Comparison of ENCODE assay signal across 8 cellular contexts in genomic region chr10:79069325-79070090, GRCh38. TPM values are rescaled to one million over a fixed set of nuclear protein-coding genes. Genes with fewer than 3 reads are reported as not detected.
DNase-seq lines count a peak whose midpoint lies in the region; ATAC-seq, FAIRE-seq and TF ChIP-seq lines count a peak whose summit lies in the region.

No MANE protein-coding gene starts in this region.

- H3K79me2 ChIP-seq in H1 (ENCODE audit: control insufficient read depth in 1 of 2, insufficient read depth in 2 of 2, low read length in 2 of 2) = peaks cover 21 to 51% of the 10 kb centered on the region in 2 experiments

- peak; percentile 5 for ATAC-seq in CD4-positive, alpha-beta T cell (ENCODE audit: poor library complexity)
- ATAC-seq in GM21515 (IDR thresholded peaks at IDR 0.05; ENCODE audit: unreplicated experiment) = peak; percentile 28

- H3K36me3 ChIP-seq in H1 (ENCODE audit: control insufficient read depth in 2 of 4, insufficient read depth in 4 of 4, low read length in 3 of 4) = no peaks in the 10 kb centered on the region

- peak overlapping the region; percentile 90 to 100 for H3K4me2 ChIP-seq in H1 (ENCODE audit: insufficient read depth in 1 of 2, low read depth in 2 of 2, low read length in 2 of 2)

- H2BK12ac ChIP-seq in H1 (ENCODE audit: low read depth, low read length) = no peak overlapping the region

- H3K23ac ChIP-seq in H1 (ENCODE audit: insufficient read length) = no peak overlapping the region

- no peak overlapping the region for H4K5ac ChIP-seq in H1 (ENCODE audit: insufficient read length, low read depth, low read length)

- H3K4me1 Mint-ChIP-seq in CD4-positive, alpha-beta T cell (ENCODE audit: low read depth) = peaks cover 48% of the 10 kb centered on the region
- peaks cover 5 to 7% (median 5%) of the 10 kb centered on the region in 3 donors for H3K4me1 Mint-ChIP-seq in IgD-negative memory B cell
- peaks cover 28% of the 10 kb centered on the region for H3K4me1 Mint-ChIP-seq in activated CD4-positive, alpha-beta memory T cell treated with anti-CD3 and anti-CD28 coated beads for 36 hours (ENCODE audit: low read depth)

- WGBS in H1 (ENCODE audit: extremely low coverage in 1 of 2, insufficient coverage in 1 of 2, insufficient read length in 1 of 2, insufficient replicate concordance in 2 of 2, low coverage in 1 of 2, low lambda C conversion rate in 2 of 2, missing lambda C conversion rate in 1 of 2), 2 experiments = 4% methylated on average over 17 of the region's 78 CpGs; no CpG with 5 or more reads in 1 of the 2 experiments

- H4K91ac ChIP-seq in H1 (replicated peaks; ENCODE audit: insufficient read length, low read length) = peak overlapping the region; percentile 18

- peak overlapping the region; percentile 58 to 76 (median 69) for H3K9ac ChIP-seq in H1 (replicated peaks in 1 of 4; ENCODE audit: extremely low read depth in 1 of 4, low read depth in 3 of 4, low read length in 3 of 4)

- H4K20me1 ChIP-seq in H1 (replicated peaks in 1 of 2; ENCODE audit: control insufficient read depth in 1 of 2, insufficient read depth in 2 of 2, low read length in 2 of 2) = peaks cover 15 to 17% of the 10 kb centered on the region in 2 experiments

- H3K4me1 ChIP-seq in H1 (replicated peaks in 1 of 4; ENCODE audit: control insufficient read depth in 3 of 4, insufficient read depth in 4 of 4, low read length in 3 of 4) (peaks cover 15 to 42% (median 22%) of the 10 kb centered on the region in 4 experiments), mononuclear cell (ENCODE audit: insufficient read depth, low read length) (peaks cover 57% of the 10 kb centered on the region)

- H3K18ac ChIP-seq in H1 (ENCODE audit: extremely low read depth, low read length) = peak overlapping the region; percentile 15; the same call in 1 of the 2 replicates

- H3K27ac ChIP-seq in CD4-positive, alpha-beta T cell (ENCODE audit: low read depth, low read length) = peak overlapping the region; percentile 46
- H3K27ac ChIP-seq in H1 (ENCODE audit: low read depth, low read length) (no peak overlapping the region; the same call in 1 of the 2 replicates), temporal lobe (ENCODE audit: low read depth, low read length) (peak overlapping the region; percentile 40)

- peak overlapping the region; percentile 78 for H3K27ac Mint-ChIP-seq in CD4-positive, alpha-beta T cell
- peak overlapping the region in 2 of 3 donors; percentile 81 to 96 for H3K27ac Mint-ChIP-seq in IgD-negative memory B cell
- H3K27ac Mint-ChIP-seq in activated CD4-positive, alpha-beta memory T cell treated with anti-CD3 and anti-CD28 coated beads for 36 hours = peak overlapping the region; percentile 66

- H3K79me1 ChIP-seq in H1 (ENCODE audit: low read depth, low read length) = peaks cover 15% of the 10 kb centered on the region

- peak overlapping the region; percentile 97 for H3K4me3 Mint-ChIP-seq in CD4-positive, alpha-beta T cell
- peak overlapping the region; percentile 89 to 97 (median 96) for H3K4me3 Mint-ChIP-seq in IgD-negative memory B cell
- H3K4me3 Mint-ChIP-seq in activated CD4-positive, alpha-beta memory T cell treated with anti-CD3 and anti-CD28 coated beads for 36 hours = peak overlapping the region; percentile 89

- peak overlapping the region; percentile 73; the same call in 1 of the 2 replicates for H2BK5ac ChIP-seq in H1 (ENCODE audit: low read depth, low read length)

- H3K9me3 Mint-ChIP-seq in CD4-positive, alpha-beta T cell = no peaks in the 10 kb centered on the region
- no peaks in the 10 kb centered on the region for H3K9me3 Mint-ChIP-seq in IgD-negative memory B cell
- H3K9me3 Mint-ChIP-seq in activated CD4-positive, alpha-beta memory T cell treated with anti-CD3 and anti-CD28 coated beads for 36 hours = no peaks in the 10 kb centered on the region

- H2AK5ac ChIP-seq in H1 (ENCODE audit: low read depth, low read length) = no peak overlapping the region

- no peak overlapping the region for H3K14ac ChIP-seq in H1 (ENCODE audit: insufficient read length)

- peaks cover 29% of the 10 kb centered on the region for H3K23me2 ChIP-seq in H1 (ENCODE audit: low read depth, low read length)

- no peak for TF ChIP-seq CTCF in CD4-positive, alpha-beta T cell (IDR thresholded peaks at IDR 0.05)
- TF ChIP-seq CTCF in H1 (IDR thresholded peaks at IDR 0.05; ENCODE audit: control extremely low read depth in 1 of 3, insufficient read depth in 1 of 3, low read depth in 1 of 3, low read length in 3 of 3) = no peak

- no peak overlapping the region for H2BK120ac ChIP-seq in H1 (replicated peaks; ENCODE audit: low read depth, low read length)

- intact Hi-C loops in CD4-positive, alpha-beta T cell (cut with DNase I, micrococcal nuclease) = loop anchor here (1.0 to 10.0 kb wide), 9 partner anchors 78 to 1032 kb away; partner anchors contain the start of gene ZCCHC24 (in 1 of the 2)
- intact Hi-C loops in activated CD4-positive, alpha-beta memory T cell treated with anti-CD3 and anti-CD28 coated beads for 36 hours (cut with micrococcal nuclease) = loop anchor here (2.0 to 10.0 kb wide), 5 partner anchors 173 to 1037 kb away; partner anchors contain the start of gene RPS24

- H2AFZ ChIP-seq in H1 (ENCODE audit: low read length) = no peak overlapping the region

- TF ChIP-seq EP300 in H1 (IDR thresholded peaks at IDR 0.05; ENCODE audit: borderline replicate concordance in 1 of 2, low read depth in 2 of 2, low read length in 2 of 2) = no peak

- DNase-seq in CD4-positive, alpha-beta T cell = peak in 6 of 10 experiments; percentile 22 to 60 (median 35)
- peak; percentile 67 for DNase-seq in activated CD4-positive, alpha-beta memory T cell treated with anti-CD3 and anti-CD28 coated beads for 36 hours
- no peak for DNase-seq in H1 (ENCODE audit: low read depth in 1 of 2, low spot score in 2 of 2)
- DNase-seq in epidermal melanocyte (ENCODE audit: insufficient read length, low spot score) = no peak

- peaks cover 15% of the 10 kb centered on the region for H3K36me3 Mint-ChIP-seq in CD4-positive, alpha-beta T cell (ENCODE audit: low read depth)
- H3K36me3 Mint-ChIP-seq in IgD-negative memory B cell = no peaks in the 10 kb centered on the region
- no peaks in the 10 kb centered on the region for H3K36me3 Mint-ChIP-seq in activated CD4-positive, alpha-beta memory T cell treated with anti-CD3 and anti-CD28 coated beads for 36 hours

- peak overlapping the region; percentile 20; the same call in 1 of the 2 replicates for H4K8ac ChIP-seq in H1 (ENCODE audit: extremely low read depth, insufficient read depth, low read length)

- no peaks in the 10 kb centered on the region for H3K27me3 Mint-ChIP-seq in CD4-positive, alpha-beta T cell
- peaks cover 32% of the 10 kb centered on the region for H3K27me3 Mint-ChIP-seq in IgD-negative memory B cell
- no peaks in the 10 kb centered on the region for H3K27me3 Mint-ChIP-seq in activated CD4-positive, alpha-beta memory T cell treated with anti-CD3 and anti-CD28 coated beads for 36 hours

- no peak overlapping the region for H3K4ac ChIP-seq in H1 (replicated peaks; ENCODE audit: insufficient read length, low read depth, low read length)

- TF ChIP-seq RAD21 in H1 (IDR thresholded peaks at IDR 0.05 in 1 of 2, conservative IDR thresholded peaks at IDR 0.05 in 1 of 2; ENCODE audit: low read depth in 2 of 2, low read length in 2 of 2) = no peak

- no peaks in the 10 kb centered on the region for H3K9me3 ChIP-seq in CD4-positive, alpha-beta T cell (ENCODE audit: control insufficient read depth, low read length)
- no peaks in the 10 kb centered on the region for H3K9me3 ChIP-seq in H1 (ENCODE audit: insufficient read depth in 2 of 2, low read depth in 1 of 2, low read length in 1 of 2)
- no peaks in the 10 kb centered on the region for H3K9me3 ChIP-seq in mononuclear cell (ENCODE audit: low read depth, low read length)

- H3K4me3 ChIP-seq in H1 (ENCODE audit: extremely low read depth in 1 of 4, insufficient read depth in 2 of 4, low read depth in 3 of 4, low read length in 4 of 4) (peak overlapping the region; percentile 87 to 96 (median 88)), mononuclear cell (ENCODE audit: low read length) (peak overlapping the region; percentile 88)

- POLR2A ChIA-PET in CD4-positive, alpha-beta T cell (lab: Charles Lee) = interaction anchor here (0.8 to 3.7 kb wide), 3 partner anchors 18 to 77 kb away, joined by 3 to 27 read pairs (median 3); no protein-coding TSS in a partner anchor
- POLR2A ChIA-PET in activated CD4-positive, alpha-beta memory T cell treated with anti-CD3 and anti-CD28 coated beads for 36 hours (lab: Charles Lee) = no interaction called here
- POLR2A ChIA-PET in H1 (lab: Charles Lee; ENCODE audit: partially characterized antibody) = no interaction called here

- H3K56ac ChIP-seq in H1 (replicated peaks; ENCODE audit: insufficient read length, low read depth, low read length) = peak overlapping the region; percentile 73

- TF ChIP-seq POLR2A in H1 (IDR thresholded peaks at IDR 0.05; ENCODE audit: control extremely low read depth in 1 of 2, low read depth in 2 of 2, low read length in 2 of 2) = no peak

- no peak for FAIRE-seq in H1 (lab: Jason Lieb, UNC)

- H3K27me3 ChIP-seq in CD4-positive, alpha-beta T cell (ENCODE audit: control insufficient read depth, insufficient read depth, low read length) = no peaks in the 10 kb centered on the region
- peaks cover 0 to 14% (median 9%) of the 10 kb centered on the region in 4 experiments; a peak in 4 of 7 replicates for H3K27me3 ChIP-seq in H1 (replicated peaks in 1 of 4; ENCODE audit: control insufficient read depth in 3 of 4, extremely low read depth in 1 of 4, insufficient read depth in 3 of 4, low read length in 3 of 4)
- H3K27me3 ChIP-seq in mononuclear cell (ENCODE audit: insufficient read depth, low read length) = no peaks in the 10 kb centered on the region

- H2BK15ac ChIP-seq in H1 (ENCODE audit: low read length) = no peak overlapping the region

- H2BK20ac ChIP-seq in H1 (ENCODE audit: low read length) = no peak overlapping the region

- CTCF ChIA-PET in CD4-positive, alpha-beta T cell (lab: Charles Lee) = no interaction called here
- CTCF ChIA-PET in activated CD4-positive, alpha-beta memory T cell treated with anti-CD3 and anti-CD28 coated beads for 36 hours (lab: Charles Lee) = interaction anchor here (0.9 to 1.9 kb wide), 2 partner anchors 10 to 126 kb away, joined by 3 to 7 read pairs; no protein-coding TSS in a partner anchor
- CTCF ChIA-PET in H1 (lab: Charles Lee; ENCODE audit: partially characterized antibody) = interaction anchor here (1.1 kb wide), 1 partner anchor 125 kb away, joined by 3 read pairs; no protein-coding TSS in a partner anchor

RNA-seq across cellular contexts. Expression of gene ZMIZ1, which starts 0.7 kb away (rescaled TPM):
- total RNA-seq in CD4-positive, alpha-beta T cell = 10 to 100 TPM; 14.6 to 15.5 TPM
- 4.6 TPM for polyA plus RNA-seq in IgD-negative memory B cell
- 10 to 100 TPM; 28.5 to 29.2 TPM for total RNA-seq in activated CD4-positive, alpha-beta memory T cell treated with anti-CD3 and anti-CD28 coated beads for 36 hours
- total RNA-seq in H1 (2021; fragmentation: NEBNext Ultra II Directional; extraction: Animal tissue kit (Norgen Biotek cat#: 25700)) = 28.0 and 29.7 TPM in 2 replicates
- 8.1 and 17.1 TPM in 2 replicates for polyA plus RNA-seq in H1 (2011; rRNA removed)
- polyA plus RNA-seq in H1 (2011; cell fraction: cytosol; rRNA removed) = 7.4 TPM
- 33.0 TPM for polyA plus RNA-seq in H1 (2011; cell fraction: nucleus; rRNA removed)
- polyA plus RNA-seq in H1 (2012, experiment 1 of 2) = 17.4 to 25.1 TPM (median 23.6 TPM) in 4 replicates
- 13.4 TPM for polyA plus RNA-seq in H1 (2012, experiment 2 of 2)
- 11.4 TPM for polyA plus RNA-seq in H1 (2013, experiment 1 of 2)
- polyA plus RNA-seq in H1 (2013, experiment 2 of 2) = 10.1 TPM
- 9.1 and 16.3 TPM in 2 replicates for polyA minus RNA-seq in H1 (2011; rRNA and poly(A)+ RNA removed)
- polyA minus RNA-seq in H1 (2011; cell fraction: cytosol; rRNA and poly(A)+ RNA removed) = 19.2 TPM
- polyA minus RNA-seq in H1 (2011; cell fraction: nucleus; rRNA and poly(A)+ RNA removed) = 24.4 TPM
- total RNA-seq in mononuclear cell = 26.2 TPM
- 52.1 TPM for total RNA-seq in temporal lobe

Comparison
In these comparisons a context has a peak if more than half of its experiments do, and no peak if none do; other contexts are left out.
1. DNase-seq: peak in CD4-positive, alpha-beta T cell (6 of 10) and activated CD4-positive, alpha-beta memory T cell treated with anti-CD3 and anti-CD28 coated beads for 36 hours (single experiment); none in H1 (0 of 2) and epidermal melanocyte (single experiment).
2. Peak in every context shown above with its lines, with median percentiles within 50 percentile points of each other: H3K27ac Mint-ChIP-seq and H3K4me3 Mint-ChIP-seq.